Comparison of ENCODE assay signal across 16 cellular contexts in the genomic region with DNA sequence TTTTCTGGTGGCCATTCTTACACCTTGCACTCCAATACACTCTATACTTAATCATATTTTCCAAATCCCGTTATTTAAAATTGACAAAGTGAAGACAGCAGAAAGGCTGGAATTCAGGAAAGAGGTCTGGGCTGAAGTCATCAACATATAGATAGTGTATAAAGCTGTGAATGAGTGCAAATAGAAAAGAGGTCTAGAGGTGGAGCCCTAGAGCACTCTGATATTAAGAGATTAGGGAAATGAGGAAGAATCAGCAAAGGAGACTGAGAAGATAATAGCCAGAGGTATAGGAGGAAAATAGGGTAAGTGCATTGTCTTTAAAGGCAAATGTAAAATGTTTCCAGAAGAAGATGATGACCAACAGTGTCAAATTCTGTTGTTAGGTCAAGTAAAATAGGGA. TPM values are rescaled to one million over a fixed set of nuclear protein-coding genes. Genes with fewer than 3 reads are reported as not detected.
DNase-seq lines count a peak whose midpoint lies in the region; ATAC-seq and TF ChIP-seq lines count a peak whose summit lies in the region.
"Had no signal": no experiment of that assay in that cellular context is flagged by ENCODE, and none has a peak within 500 bp of the region (broad histone marks: within the 10 kb centered on the region; RNA-seq: fewer than 3 reads in every experiment).

No MANE protein-coding gene starts in this region.

- H2AK5ac ChIP-seq in H9 (ENCODE audit: insufficient read length, low read length), result no peak overlapping the region

- H3K4me2 ChIP-seq in H9 (ENCODE audit: insufficient read depth, insufficient read length, low read length), result no peak overlapping the region
- H3K4me2 ChIP-seq in PC-3 (ENCODE audit: low read length), result no peak overlapping the region
- H3K4me2 ChIP-seq: hepatocyte had no signal

- ATAC-seq in PC-3, result peak; percentile 74
- ATAC-seq in HG02981 (IDR thresholded peaks at IDR 0.05; ENCODE audit: unreplicated experiment), result no peak
- ATAC-seq: activated naive CD4-positive, alpha-beta T cell treated with anti-CD3 and anti-CD28 coated beads, Interleukin-2, amount 50 U/mL, for 72 hours; Right ventricle myocardium inferior had no signal

- no peaks in the 10 kb centered on the region for H3K4me1 Mint-ChIP-seq in H9

- H3K4me3 ChIP-seq in PC-3 (ENCODE audit: low read length) (no peak overlapping the region), epithelial cell of esophagus (ENCODE audit: low read length) (no peak overlapping the region), suprapubic skin (no peak overlapping the region)
- H3K4me3 ChIP-seq: hepatocyte had no signal

- H3K9me3 Mint-ChIP-seq in H9, result no peaks in the 10 kb centered on the region
- H3K9me3 Mint-ChIP-seq: activated CD4-positive, alpha-beta T cell treated with anti-CD3 and anti-CD28 coated beads, Interleukin-2, amount 10 ng/mL, durations not matched to agents 24 days and 14 days; activated naive CD4-positive, alpha-beta T cell treated with anti-CD3 and anti-CD28 coated beads, Interleukin-2, amount 50 U/mL, for 72 hours; CD8-positive, alpha-beta memory T cell; dendritic cell treated with granulocyte-macrophage colony-stimulating factor and Interleukin-4, amounts not matched to agents 40 ng/mL and 50 ng/mL, for 4 days had no signal

- DNase-seq in ACHN (peak; percentile 19), H9 (no peak), PC-3 (peak; percentile 25), epithelial cell of esophagus (ENCODE audit: low read depth) (peak; percentile 9), suprapubic skin (ENCODE audit: low spot score in 2 of 2) (no peak), activated gamma-delta T cell treated with Interleukin-2 at 50 U/mL for 16 hours (no peak), NCI-H510A (lab: John Stamatoyannopoulos, UW) (no peak)
- DNase-seq: activated CD4-positive, alpha-beta T cell treated with anti-CD3 and anti-CD28 coated beads, Interleukin-2, amount 10 ng/mL, durations not matched to agents 24 days and 14 days; CD8-positive, alpha-beta memory T cell; NCI-H2029 treated with DMSO at 0.1 percent for 48 hours; substantia nigra had no signal

- H4K20me1 ChIP-seq in H9 (ENCODE audit: control insufficient read depth, insufficient read depth, insufficient read length) (no peaks in the 10 kb centered on the region), PC-3 (ENCODE audit: low read length) (no peaks in the 10 kb centered on the region)

- no peak overlapping the region for H2BK15ac ChIP-seq in H9 (ENCODE audit: low read depth, low read length)

- no peaks in the 10 kb centered on the region for H3K4me1 ChIP-seq in H9 (ENCODE audit: insufficient read depth, low read length)
- no peaks in the 10 kb centered on the region for H3K4me1 ChIP-seq in PC-3 (ENCODE audit: insufficient read depth, low read length)
- H3K4me1 ChIP-seq in suprapubic skin, result no peaks in the 10 kb centered on the region

- BruUV-seq in PC-3 (replicated peaks; lab: Mats Ljungman, UMichigan), result no TSS peak

- H2BK5ac ChIP-seq in H9 (ENCODE audit: insufficient read length, low read length), result no peak overlapping the region

- in situ Hi-C loops in ACHN (cut with HindIII; ENCODE audit: low pct_ligation_motif_present, low pct_unique_long_range_greater_than_20kb, low sequenced_read_pairs), result no loop called here

- CTCF ChIA-PET in PC-3 (lab: Charles Lee), result interaction anchor here (1.4 kb wide), 1 partner anchor 12 kb away, joined by 5 read pairs; no protein-coding TSS in a partner anchor

- peaks cover 41% of the 10 kb centered on the region for H3K36me3 ChIP-seq in PC-3 (ENCODE audit: low read depth, low read length)
- peaks cover 71% of the 10 kb centered on the region for H3K36me3 ChIP-seq in suprapubic skin

- H3K23me2 ChIP-seq in H9 (ENCODE audit: insufficient read length, low read depth, low read length, poor library complexity, severe bottlenecking), result no peaks in the 10 kb centered on the region

- TF ChIP-seq CTCF in H9 (conservative IDR thresholded peaks at IDR 0.05) (peak; percentile 42; the same call in 2 of the 3 replicates), PC-3 (conservative IDR thresholded peaks at IDR 0.05; ENCODE audit: low read depth, low read length) (peak; percentile 55), epithelial cell of esophagus (IDR thresholded peaks at IDR 0.05; ENCODE audit: insufficient read depth, low read depth, low read length, missing control alignments) (peak; percentile 27), suprapubic skin (IDR thresholded peaks at IDR 0.05) (no peak)

- H2BK12ac ChIP-seq in H9 (ENCODE audit: insufficient read length, low read depth, low read length), result no peak overlapping the region

- no peak overlapping the region for H4K91ac ChIP-seq in H9 (ENCODE audit: insufficient read length, low read depth, low read length)

- no peak overlapping the region for H3T11ph ChIP-seq in H9 (ENCODE audit: low read length)

- no peak overlapping the region for H2BK20ac ChIP-seq in H9 (ENCODE audit: low read depth, low read length, poor library complexity, severe bottlenecking)

- no peak overlapping the region for H3K9ac ChIP-seq in H9 (ENCODE audit: extremely low read depth, insufficient read length, low read length)
- H3K9ac ChIP-seq in PC-3 (ENCODE audit: low read length), result no peak overlapping the region

- H3K27ac Mint-ChIP-seq in H9, result no peak overlapping the region
- H3K27ac Mint-ChIP-seq: activated CD4-positive, alpha-beta T cell treated with anti-CD3 and anti-CD28 coated beads, Interleukin-2, amount 10 ng/mL, durations not matched to agents 24 days and 14 days; activated naive CD4-positive, alpha-beta T cell treated with anti-CD3 and anti-CD28 coated beads, Interleukin-2, amount 50 U/mL, for 72 hours; CD8-positive, alpha-beta memory T cell; dendritic cell treated with granulocyte-macrophage colony-stimulating factor and Interleukin-4, amounts not matched to agents 40 ng/mL and 50 ng/mL, for 4 days had no signal

- no peaks in the 10 kb centered on the region for H3K9me2 ChIP-seq in PC-3 (replicated peaks; ENCODE audit: low read length)

- no peaks in the 10 kb centered on the region for H3K79me1 ChIP-seq in H9 (ENCODE audit: insufficient read depth, low read depth, low read length, poor library complexity, severe bottlenecking)

- no peaks in the 10 kb centered on the region for H3K27me3 ChIP-seq in H9 (ENCODE audit: insufficient read depth, low read length)
- H3K27me3 ChIP-seq in PC-3 (ENCODE audit: low read length), result no peaks in the 10 kb centered on the region
- no peaks in the 10 kb centered on the region for H3K27me3 ChIP-seq in suprapubic skin
- H3K27me3 ChIP-seq: hepatocyte had no signal

- H2AFZ ChIP-seq in H9 (ENCODE audit: low read length) (no peak overlapping the region), PC-3 (ENCODE audit: low read length) (no peak overlapping the region)
- H2AFZ ChIP-seq: hepatocyte had no signal

- H4K5ac ChIP-seq in H9 (ENCODE audit: insufficient read length, low read depth, low read length), result no peak overlapping the region

- no peak overlapping the region for H3K4me3 Mint-ChIP-seq in H9
- H3K4me3 Mint-ChIP-seq: activated CD4-positive, alpha-beta T cell treated with anti-CD3 and anti-CD28 coated beads, Interleukin-2, amount 10 ng/mL, durations not matched to agents 24 days and 14 days; CD8-positive, alpha-beta memory T cell; dendritic cell treated with granulocyte-macrophage colony-stimulating factor and Interleukin-4, amounts not matched to agents 40 ng/mL and 50 ng/mL, for 4 days had no signal

- no peak for TF ChIP-seq EP300 in suprapubic skin (IDR thresholded peaks at IDR 0.05)

- no peak for TF ChIP-seq POLR2A in suprapubic skin (IDR thresholded peaks at IDR 0.05)

- H2BK120ac ChIP-seq in H9 (ENCODE audit: low read depth, low read length, poor library complexity, severe bottlenecking), result no peak overlapping the region

- H3K9me3 ChIP-seq in H9 (ENCODE audit: control insufficient read depth, low read depth, low read length), result no peaks in the 10 kb centered on the region
- H3K9me3 ChIP-seq in PC-3 (ENCODE audit: low read length), result no peaks in the 10 kb centered on the region
- no peaks in the 10 kb centered on the region for H3K9me3 ChIP-seq in suprapubic skin

- peaks cover 9 to 34% (median 20%) of the 10 kb centered on the region in 3 experiments; a peak in 6 of 7 replicates for H3K36me3 Mint-ChIP-seq in H9 (ENCODE audit: insufficient read depth in 1 of 3, low read depth in 3 of 3)

- H3F3A ChIP-seq in PC-3 (ENCODE audit: low read length, unreplicated experiment), result no peaks in the 10 kb centered on the region

- no peak overlapping the region for H3K18ac ChIP-seq in H9 (ENCODE audit: insufficient read length, low read depth, low read length)

- H3K56ac ChIP-seq in H9 (ENCODE audit: insufficient read length, low read depth, low read length), result no peak overlapping the region

- no peak overlapping the region for H3K23ac ChIP-seq in H9 (ENCODE audit: insufficient read length, low read depth, low read length)

- WGBS in H9 (ENCODE audit: extremely low coverage, insufficient read length, low lambda C conversion rate), result no CpG with 5 or more reads among the region's 1 CpG
- 98% methylated on average over 1 of the region's 1 CpG for WGBS in suprapubic skin

- intact Hi-C loops in PC-3 (cut with micrococcal nuclease), result no loop called here

- no peak overlapping the region for H3K4ac ChIP-seq in H9 (ENCODE audit: low read depth, low read length)

- POLR2A ChIA-PET in PC-3 (lab: Charles Lee; ENCODE audit: unreplicated experiment), result no interaction called here

- H3K27me3 Mint-ChIP-seq in H9 (ENCODE audit: low read depth), result no peaks in the 10 kb centered on the region
- H3K27me3 Mint-ChIP-seq: activated CD4-positive, alpha-beta T cell treated with anti-CD3 and anti-CD28 coated beads, Interleukin-2, amount 10 ng/mL, durations not matched to agents 24 days and 14 days; CD8-positive, alpha-beta memory T cell; dendritic cell treated with granulocyte-macrophage colony-stimulating factor and Interleukin-4, amounts not matched to agents 40 ng/mL and 50 ng/mL, for 4 days had no signal

- H3K79me2 ChIP-seq in H9 (ENCODE audit: insufficient read depth, low read length) (no peaks in the 10 kb centered on the region), PC-3 (ENCODE audit: low read length) (peaks cover 7% of the 10 kb centered on the region)

- H3K27ac ChIP-seq in H9 (ENCODE audit: insufficient read length, low read depth, low read length), result no peak overlapping the region
- H3K27ac ChIP-seq in PC-3 (ENCODE audit: low read length), result no peak overlapping the region
- H3K27ac ChIP-seq in suprapubic skin, result no peak overlapping the region
- H3K27ac ChIP-seq: hepatocyte had no signal

- H3K14ac ChIP-seq in H9 (ENCODE audit: insufficient read depth, low read length), result no peak overlapping the region

- H4K8ac ChIP-seq in H9 (replicated peaks; ENCODE audit: insufficient read length, low read depth, low read length), result no peak overlapping the region

RNA-seq across cellular contexts. Expression of a gene that starts 7.9 kb away (rescaled TPM):
- total RNA-seq in H9 (2021), result 37.5 and 38.6 TPM in 2 replicates
- total RNA-seq in PC-3 (2014; rRNA removed), result 20.0 and 21.9 TPM in 2 replicates
- total RNA-seq in suprapubic skin, result 10 to 100 TPM; 28.6 to 34.1 (median 30.5) TPM

RNA-seq across cellular contexts. Expression of a gene that starts 49.8 kb away (rescaled TPM):
- 1,013 and 1,056 TPM in 2 replicates for total RNA-seq in H9 (2021)
- total RNA-seq in PC-3 (2014; rRNA removed), result 999 and 1,007 TPM in 2 replicates
- 100 to 1,000 TPM; 439 to 593 (median 477) TPM for total RNA-seq in suprapubic skin

Comparison
In these comparisons a context has a peak if more than half of its experiments do, and no peak if none do; other contexts are left out.
1. DNase-seq: peak in ACHN (single experiment), PC-3 (single experiment) and epithelial cell of esophagus (single experiment); none in H9 (single experiment), suprapubic skin (0 of 2), activated gamma-delta T cell treated with Interleukin-2 at 50 U/mL for 16 hours (single experiment) and NCI-H510A (single experiment).
2. CTCF ChIP-seq: peak in H9 (single experiment), PC-3 (single experiment) and epithelial cell of esophagus (single experiment); none in suprapubic skin (0 of 2).